17 cellular contexts compared by ENCODE assay signal in genomic region chr6:12725263-12725662, GRCh38.
"Had no signal": no experiment of that assay in that cellular context is flagged by ENCODE, and none has a peak within 500 bp of the region (broad histone marks: within the 10 kb centered on the region; RNA-seq: fewer than 3 reads in every experiment).

No MANE protein-coding gene starts in this region.

- H3K4me1 Mint-ChIP-seq: mesothelial cell of epicardium had no signal

- H3K4me1 ChIP-seq: colonic mucosa, esophagus muscularis mucosa, foreskin keratinocyte, heart right ventricle, left lung, lower lobe of right lung had no signal

- ATAC-seq: effector memory CD8-positive, alpha-beta T cell; foreskin keratinocyte; heart right ventricle; left cardiac atrium; left lung; left ventricle myocardium superior; lower lobe of right lung; mucosa of descending colon had no signal

- H3K36me3 Mint-ChIP-seq: mesothelial cell of epicardium had no signal

- H3K27me3 ChIP-seq: colonic mucosa, foreskin keratinocyte had no signal

- H3K27ac ChIP-seq: colonic mucosa, esophagus muscularis mucosa, foreskin keratinocyte, heart right ventricle, left lung, lower lobe of right lung had no signal

- H3K9me3 ChIP-seq: colonic mucosa, esophagus muscularis mucosa, heart right ventricle, left lung, lower lobe of right lung, mucosa of descending colon had no signal

- H3K4me3 ChIP-seq: colonic mucosa, esophagus muscularis mucosa, heart right ventricle, left lung, lower lobe of right lung, mucosa of descending colon had no signal

- DNase-seq: colonic mucosa; cortex of kidney; effector CD8-positive, alpha-beta T cell; effector memory CD8-positive, alpha-beta T cell; foreskin keratinocyte; glutamatergic neuron; head of caudate nucleus; heart right ventricle; left cardiac atrium; left lung; left ventricle myocardium superior; lower lobe of right lung; mesenchymal stem cell; mucosa of descending colon had no signal

- H3K36me3 ChIP-seq: colonic mucosa, esophagus muscularis mucosa, heart right ventricle, left lung, lower lobe of right lung had no signal

- H3K27ac Mint-ChIP-seq: dendritic cell treated with granulocyte-macrophage colony-stimulating factor and Interleukin-4, amounts not matched to agents 40 ng/mL and 50 ng/mL, for 4 days; effector memory CD8-positive, alpha-beta T cell; mesothelial cell of epicardium had no signal

- H3K9me3 Mint-ChIP-seq: dendritic cell treated with granulocyte-macrophage colony-stimulating factor and Interleukin-4, amounts not matched to agents 40 ng/mL and 50 ng/mL, for 4 days; effector memory CD8-positive, alpha-beta T cell; mesothelial cell of epicardium had no signal

- H3K4me3 Mint-ChIP-seq: dendritic cell treated with granulocyte-macrophage colony-stimulating factor and Interleukin-4, amounts not matched to agents 40 ng/mL and 50 ng/mL, for 4 days; effector memory CD8-positive, alpha-beta T cell; mesothelial cell of epicardium had no signal
